8 cellular contexts compared by ENCODE assay signal in the genomic region with DNA sequence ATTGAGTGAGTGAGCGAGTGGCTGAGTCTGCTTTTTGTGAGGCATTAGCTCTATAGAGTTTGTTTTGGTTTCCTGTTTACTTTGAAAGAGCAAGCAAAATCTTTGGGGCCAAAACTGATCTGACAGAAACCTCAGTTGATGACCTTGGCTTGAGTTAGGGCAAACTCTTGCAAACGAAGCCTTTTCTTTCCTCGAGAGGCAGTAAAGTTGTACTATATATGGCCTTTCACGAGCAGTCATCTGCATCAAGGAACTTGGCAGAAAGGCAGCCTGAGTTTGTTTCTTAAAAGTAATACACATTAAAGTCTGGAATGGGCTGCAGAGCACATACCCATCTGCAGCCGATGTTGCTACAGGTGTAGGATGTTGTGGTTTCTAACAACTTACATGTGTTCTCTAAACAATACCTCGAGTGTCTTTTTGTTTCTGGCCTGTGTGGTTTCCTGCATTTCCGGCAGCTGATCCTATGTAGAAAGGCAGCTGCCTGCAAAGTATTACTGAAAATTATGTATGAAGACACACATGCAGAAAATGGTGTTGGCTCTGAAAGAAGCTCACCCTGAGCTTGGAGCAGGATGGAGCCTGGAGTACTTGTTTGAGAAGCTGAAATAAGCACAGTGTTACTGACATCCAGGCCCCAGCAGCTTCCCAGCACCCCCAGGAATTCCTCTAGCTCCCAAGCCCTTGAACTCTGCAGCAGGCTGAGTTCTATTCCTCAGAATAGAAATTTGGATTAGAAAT.
DNase-seq lines count a peak whose midpoint lies in the region; ATAC-seq and TF ChIP-seq lines count a peak whose summit lies in the region.

No MANE protein-coding gene starts in this region.

- H3K27me3 Mint-ChIP-seq in endodermal cell (ENCODE audit: insufficient read depth): peaks cover 12% of the 10 kb centered on the region

- H3K9me3 ChIP-seq in WERI-Rb-1 (ENCODE audit: severe bottlenecking): peaks cover 19% of the 10 kb centered on the region
- H3K9me3 ChIP-seq in endodermal cell (ENCODE audit: control insufficient read depth, low read length): peaks cover 29% of the 10 kb centered on the region
- H3K9me3 ChIP-seq in right atrium auricular region: peaks cover 0 to 24% of the 10 kb centered on the region in 2 donors

- ATAC-seq in GM19467 (IDR thresholded peaks at IDR 0.05; ENCODE audit: unreplicated experiment) (peak; percentile 91), HG03442 (IDR thresholded peaks at IDR 0.05; ENCODE audit: unreplicated experiment) (peak; percentile 94)

- H3K4me1 ChIP-seq in endodermal cell (ENCODE audit: control insufficient read depth, insufficient read depth, low read length): no peaks in the 10 kb centered on the region
- H3K4me1 ChIP-seq in right atrium auricular region: no peaks in the 10 kb centered on the region

- H3K27me3 ChIP-seq in WERI-Rb-1 (ENCODE audit: insufficient read depth, low read depth, severe bottlenecking) (no peaks in the 10 kb centered on the region), endodermal cell (ENCODE audit: control insufficient read depth, insufficient read depth, low read length, poor library complexity, severe bottlenecking) (no peaks in the 10 kb centered on the region), right atrium auricular region (no peaks in the 10 kb centered on the region)

- H3K4me3 ChIP-seq in GM12865 (ENCODE audit: low read depth, low read length): peak overlapping the region; percentile 24
- H3K4me3 ChIP-seq in WERI-Rb-1 (ENCODE audit: low read depth, low read length): no peak overlapping the region
- H3K4me3 ChIP-seq in endodermal cell (ENCODE audit: low read length): no peak overlapping the region
- no peak overlapping the region for H3K4me3 ChIP-seq in right atrium auricular region

- TF ChIP-seq CTCF in GM12865 (IDR thresholded peaks at IDR 0.05; ENCODE audit: insufficient read depth, low read depth, low read length, missing control alignments) (no peak), WERI-Rb-1 (IDR thresholded peaks at IDR 0.05; ENCODE audit: low read depth, low read length) (no peak), endodermal cell (conservative IDR thresholded peaks at IDR 0.05) (no peak), right atrium auricular region (IDR thresholded peaks at IDR 0.05) (no peak)

- H3K9ac ChIP-seq in endodermal cell (ENCODE audit: extremely low read depth, low read length, poor library complexity, severe bottlenecking): no peak overlapping the region

- WGBS in endodermal cell (ENCODE audit: insufficient coverage in 1 of 2, insufficient read length in 1 of 2), 2 experiments: 88 to 89% methylated on average over 6 to 7 of the region's 7 CpGs

- H3K27ac ChIP-seq in WERI-Rb-1 (peak overlapping the region; percentile 65), endodermal cell (ENCODE audit: low read depth, low read length) (no peak overlapping the region), right atrium auricular region (no peak overlapping the region)

- no peak overlapping the region for H3K4me3 Mint-ChIP-seq in endodermal cell

- H3K36me3 ChIP-seq in WERI-Rb-1 (no peaks in the 10 kb centered on the region), endodermal cell (ENCODE audit: control insufficient read depth, insufficient read depth, low read length) (no peaks in the 10 kb centered on the region), right atrium auricular region (no peaks in the 10 kb centered on the region)

- peak; percentile 91 for DNase-seq in GM12865 (ENCODE audit: low read depth)
- DNase-seq in WERI-Rb-1: no peak
- peak; percentile 3 for DNase-seq in stimulated activated naive CD4-positive, alpha-beta T cell treated with Interleukin-2 at 50 U/mL for 16 hours (lab: John Stamatoyannopoulos, UW)
- DNase-seq in COR-L47 (lab: John Stamatoyannopoulos, UW): no peak
- DNase-seq in endodermal cell: no peak
- no peak for DNase-seq in right atrium auricular region (ENCODE audit: low spot score)

- peaks cover 5% of the 10 kb centered on the region for H3K36me3 Mint-ChIP-seq in endodermal cell (ENCODE audit: low read depth)

- no peaks in the 10 kb centered on the region for H3K4me1 Mint-ChIP-seq in endodermal cell

- H3K27ac Mint-ChIP-seq in endodermal cell: no peak overlapping the region

- peaks cover 30% of the 10 kb centered on the region for H3K9me3 Mint-ChIP-seq in endodermal cell

Comparison
In these comparisons a context has a peak if more than half of its experiments do, and no peak if none do; other contexts are left out.
1. DNase-seq: peak in GM12865 (single experiment) and stimulated activated naive CD4-positive, alpha-beta T cell treated with Interleukin-2 at 50 U/mL for 16 hours (single experiment); none in WERI-Rb-1 (single experiment), COR-L47 (single experiment), endodermal cell (single experiment) and right atrium auricular region (single experiment).